ENCODE assay signal across 9 cellular contexts in the genomic region with DNA sequence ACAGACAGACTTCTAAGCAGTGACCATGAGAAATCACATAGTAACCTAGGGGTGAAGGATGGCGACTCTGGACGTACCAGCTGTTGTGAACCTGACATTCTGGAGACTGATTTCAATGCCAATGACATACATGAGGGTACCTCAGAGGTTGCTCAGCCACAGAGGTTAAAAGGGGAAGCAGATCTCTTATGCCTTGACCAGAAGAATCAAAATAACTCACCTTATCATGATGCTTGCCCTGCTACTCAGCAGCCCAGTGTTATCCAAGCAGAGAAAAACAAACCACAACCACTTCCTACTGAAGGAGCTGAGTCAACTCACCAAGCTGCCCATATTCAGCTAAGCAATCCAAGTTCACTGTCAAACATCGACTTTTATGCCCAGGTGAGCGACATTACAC. TPM values are rescaled to one million over a fixed set of nuclear protein-coding genes. Genes with fewer than 3 reads are reported as not detected.
DNase-seq lines count a peak whose midpoint lies in the region; ATAC-seq, FAIRE-seq and TF ChIP-seq lines count a peak whose summit lies in the region.
"Had no signal": no experiment of that assay in that cellular context is flagged by ENCODE, and none has a peak within 500 bp of the region (broad histone marks: within the 10 kb centered on the region; RNA-seq: fewer than 3 reads in every experiment).

No MANE protein-coding gene starts in this region.

- FAIRE-seq in GM12891 (lab: Jason Lieb, UNC) = peak; percentile 81

- no peaks in the 10 kb centered on the region for H3K79me2 ChIP-seq in mammary epithelial cell (ENCODE audit: insufficient read depth, low read length)
- H3K79me2 ChIP-seq in Karpas-422 (ENCODE audit: low read length) = no peaks in the 10 kb centered on the region

- H3K9me2 ChIP-seq in Karpas-422 (replicated peaks; ENCODE audit: insufficient read depth, low read length) = no peaks in the 10 kb centered on the region

- H3K9ac ChIP-seq in mammary epithelial cell (ENCODE audit: insufficient read depth, low read length) (no peak overlapping the region), Karpas-422 (ENCODE audit: low read length) (no peak overlapping the region)

- CTCF ChIA-PET in mammary epithelial cell (lab: Charles Lee; ENCODE audit: low non-redundant PET) = no interaction called here

- BruUV-seq in mammary epithelial cell (replicated peaks; lab: Mats Ljungman, UMichigan) = no TSS peak

- H3K4me3 ChIP-seq in mammary epithelial cell (replicated peaks in 1 of 3; ENCODE audit: insufficient read depth in 1 of 3, low read depth in 2 of 3, low read length in 3 of 3) = no peak overlapping the region
- no peak overlapping the region for H3K4me3 ChIP-seq in Karpas-422 (ENCODE audit: low read length)
- H3K4me3 ChIP-seq in spleen = no peak overlapping the region
- H3K4me3 ChIP-seq: lower lobe of right lung had no signal

- TF ChIP-seq CTCF in mammary epithelial cell (conservative IDR thresholded peaks at IDR 0.05 in 1 of 2, IDR thresholded peaks at IDR 0.05 in 1 of 2; ENCODE audit: extremely low read depth in 1 of 2, insufficient read depth in 1 of 2, low read depth in 1 of 2, low read length in 2 of 2) (no peak), spleen (IDR thresholded peaks at IDR 0.05 in 8 of 11, conservative IDR thresholded peaks at IDR 0.05 in 3 of 11) (no peak)

- intact Hi-C loops in mammary epithelial cell (cut with micrococcal nuclease) = no loop called here
- intact Hi-C loops in spleen (cut with DNase I; ENCODE audit: low total_unique reads) = no loop called here

- 81% methylated on average over 4 of the region's 4 CpGs for WGBS in mammary epithelial cell (ENCODE audit: low coverage, missing lambda C conversion rate)
- 39 to 46% (median 45%) methylated on average over 4 of the region's 4 CpGs for WGBS in spleen, 5 donors

- H3K27ac ChIP-seq in mammary epithelial cell (ENCODE audit: insufficient read depth, low read depth, low read length) (no peak overlapping the region), Karpas-422 (ENCODE audit: low read length) (no peak overlapping the region), spleen (no peak overlapping the region)
- H3K27ac ChIP-seq: lower lobe of right lung had no signal

- in situ Hi-C loops in mammary epithelial cell (cut with MboI; ENCODE audit: low sequenced_read_pairs in 2 of 2) = no loop called here

- DNase-seq in GM12891 (ENCODE audit: insufficient read length, low spot score) = peak; percentile 4
- peak; percentile 67 for DNase-seq in HS-5 (ENCODE audit: low read depth)
- DNase-seq in mammary epithelial cell = peak; percentile 78
- DNase-seq in NAMALWA (ENCODE audit: low spot score) = no peak
- no peak for DNase-seq in NCI-H2196 treated with DMSO at 0.1 percent for 48 hours (lab: John Stamatoyannopoulos, UW; ENCODE audit: unreplicated experiment)
- DNase-seq in Karpas-422 = no peak
- no peak for DNase-seq in spleen
- DNase-seq: lower lobe of right lung had no signal

- H2AFZ ChIP-seq in mammary epithelial cell (ENCODE audit: low read depth, low read length) = no peak overlapping the region
- H2AFZ ChIP-seq in Karpas-422 (ENCODE audit: low read length) = no peak overlapping the region

- TF ChIP-seq POLR2A in GM12891 (IDR thresholded peaks at IDR 0.05; ENCODE audit: low read depth, low read length) (no peak), spleen (IDR thresholded peaks at IDR 0.05) (no peak)

- no peaks in the 10 kb centered on the region for H4K20me1 ChIP-seq in mammary epithelial cell (ENCODE audit: insufficient read depth, low read length)
- no peaks in the 10 kb centered on the region for H4K20me1 ChIP-seq in Karpas-422 (ENCODE audit: insufficient read depth, low read depth, low read length)

- H3K27me3 ChIP-seq in mammary epithelial cell (ENCODE audit: insufficient read depth, low read length) (no peaks in the 10 kb centered on the region), Karpas-422 (ENCODE audit: low read length) (no peaks in the 10 kb centered on the region), spleen (replicated peaks in 1 of 7) (no peaks in the 10 kb centered on the region)

- peak; percentile 87 for ATAC-seq in GM21576 (IDR thresholded peaks at IDR 0.05; ENCODE audit: unreplicated experiment)

- peaks cover 11% of the 10 kb centered on the region for H3K4me1 ChIP-seq in mammary epithelial cell (ENCODE audit: insufficient read depth, low read length)
- H3K4me1 ChIP-seq in Karpas-422 (ENCODE audit: low read length) = no peaks in the 10 kb centered on the region
- peaks cover 0 to 10% (median 0%) of the 10 kb centered on the region in 6 donors for H3K4me1 ChIP-seq in spleen
- H3K4me1 ChIP-seq: lower lobe of right lung had no signal

- H3K36me3 ChIP-seq in mammary epithelial cell (ENCODE audit: insufficient read depth, low read length) (no peaks in the 10 kb centered on the region), Karpas-422 (ENCODE audit: insufficient read depth, low read length) (no peaks in the 10 kb centered on the region), spleen (peaks cover 0 to 8% (median 2%) of the 10 kb centered on the region in 6 donors)

- dilution Hi-C loops in mammary epithelial cell (cut with HindIII; ENCODE audit: low sequenced_read_pairs) = no loop called here

- H3K4me2 ChIP-seq in mammary epithelial cell (ENCODE audit: insufficient read depth, low read depth, low read length) = peak overlapping the region; percentile 8
- H3K4me2 ChIP-seq in Karpas-422 (ENCODE audit: low read depth, low read length, poor library complexity, severe bottlenecking) = no peak overlapping the region

- H3K9me3 ChIP-seq in mammary epithelial cell (replicated peaks; ENCODE audit: insufficient read depth, low read length) (no peaks in the 10 kb centered on the region), Karpas-422 (ENCODE audit: low read length) (no peaks in the 10 kb centered on the region), spleen (no peaks in the 10 kb centered on the region)
- H3K9me3 ChIP-seq: lower lobe of right lung had no signal

TF ChIP-seq in GM12891, 5 proteins besides CTCF, POLR2A, EP300 and RAD21:
- no peak for TF ChIP-seq TAF1 (IDR thresholded peaks at IDR 0.05; ENCODE audit: low read depth, low read length)
- peak; percentile 57 for TF ChIP-seq SPI1 (IDR thresholded peaks at IDR 0.05; ENCODE audit: low read depth, low read length)
- no peak for TF ChIP-seq POLR2AphosphoS5 (IDR thresholded peaks at IDR 0.05; ENCODE audit: low read depth, low read length)

RNA-seq across cellular contexts. Expression of gene CCDC152, which starts 38.0 kb away (rescaled TPM):
- polyA plus RNA-seq in GM12891 (2012; ENCODE audit: low read depth, missing spikeins) = 7.2 TPM
- total RNA-seq in mammary epithelial cell (under 1 TPM in 1 of 2 donors, not detected in 1; 0.33 TPM), spleen (1 to 10 TPM in 5 of 7 donors, under 1 TPM in 2; 0.46 to 3.4 (median 1.6) TPM)
- polyA plus RNA-seq in mammary epithelial cell (1.0 TPM), spleen (1 to 10 TPM; 1.5 to 3.0 (median 2.0) TPM)
- 0.10 TPM for polyA minus RNA-seq in mammary epithelial cell
- 3.6 and 20.8 TPM in 2 replicates for total RNA-seq in Karpas-422 (2014; rRNA removed; shearing (Covaris generic); ENCODE audit: low replicate concordance)

Comparison
In these comparisons a context has a peak if more than half of its experiments do, and no peak if none do; other contexts are left out.
1. DNase-seq: peak in GM12891 (single experiment), HS-5 (single experiment) and mammary epithelial cell (single experiment); none in NAMALWA (single experiment), NCI-H2196 treated with DMSO at 0.1 percent for 48 hours (single experiment), Karpas-422 (single experiment) and spleen (single experiment).